Comparison of ENCODE assay signal across 8 cellular contexts in genomic region chr5:98772415-98773213, GRCh38. TPM values are rescaled to one million over a fixed set of nuclear protein-coding genes. Genes with fewer than 3 reads are reported as not detected.
DNase-seq lines count a peak whose midpoint lies in the region; ATAC-seq and TF ChIP-seq lines count a peak whose summit lies in the region.

No MANE protein-coding gene starts in this region.

- H3K27ac ChIP-seq in heart left ventricle (peak overlapping the region; percentile 40 to 97 (median 90)), ovary (peak overlapping the region; percentile 42 to 94)

- TF ChIP-seq EP300 in ovary (IDR thresholded peaks at IDR 0.05), result no peak

- TF ChIP-seq POLR2A in heart left ventricle (IDR thresholded peaks at IDR 0.05), result no peak
- no peak for TF ChIP-seq POLR2A in ovary (IDR thresholded peaks at IDR 0.05)

- H3K9me3 ChIP-seq in heart left ventricle, result no peaks in the 10 kb centered on the region
- no peaks in the 10 kb centered on the region for H3K9me3 ChIP-seq in ovary

- peaks cover 48% of the 10 kb centered on the region for H3K27me3 Mint-ChIP-seq in activated naive CD8-positive, alpha-beta T cell treated with anti-CD3 and anti-CD28 coated beads, Interleukin-2, amount 10 ng/mL, durations not matched to agents 7 days and 5 days

- H3K9me3 Mint-ChIP-seq in activated naive CD8-positive, alpha-beta T cell treated with anti-CD3 and anti-CD28 coated beads, Interleukin-2, amount 10 ng/mL, durations not matched to agents 7 days and 5 days, result no peaks in the 10 kb centered on the region

- H3K4me1 ChIP-seq in heart left ventricle (peaks cover 3 to 75% (median 32%) of the 10 kb centered on the region in 12 donors), ovary (ENCODE audit: insufficient read depth) (peaks cover 6% of the 10 kb centered on the region)

- peak overlapping the region; percentile 90 for H3K4me3 Mint-ChIP-seq in activated naive CD8-positive, alpha-beta T cell treated with anti-CD3 and anti-CD28 coated beads, Interleukin-2, amount 10 ng/mL, durations not matched to agents 7 days and 5 days

- WGBS in heart left ventricle, 4 donors, result 5 to 9% (median 8%) methylated on average over 32 to 34 of the region's 34 CpGs
- WGBS in ovary, 3 donors, result 8 to 11% (median 10%) methylated on average over 34 of the region's 34 CpGs

- DNase-seq in activated gamma-delta T cell treated with Interleukin-2 at 50 U/mL for 16 hours, result peak; percentile 21
- no peak for DNase-seq in activated gamma-delta T cell (lab: John Stamatoyannopoulos, UW)
- peak; percentile 85 for DNase-seq in RPMI7951 (ENCODE audit: low read depth)
- no peak for DNase-seq in activated naive CD8-positive, alpha-beta T cell treated with anti-CD3 and anti-CD28 coated beads, Interleukin-2, amount 10 ng/mL, durations not matched to agents 7 days and 5 days
- DNase-seq in heart left ventricle, result peak; percentile 67 to 87 (median 82)
- DNase-seq in ovary, result peak; percentile 71 to 80 (median 76)

- peak overlapping the region; percentile 78 for H3K27ac Mint-ChIP-seq in activated naive CD8-positive, alpha-beta T cell treated with anti-CD3 and anti-CD28 coated beads, Interleukin-2, amount 10 ng/mL, durations not matched to agents 7 days and 5 days

- POLR2A ChIA-PET in activated naive CD8-positive, alpha-beta T cell treated with anti-CD3 and anti-CD28 coated beads, Interleukin-2, amount 10 ng/mL, durations not matched to agents 7 days and 5 days (lab: Charles Lee), result no interaction called here

- ATAC-seq in HG03575 (IDR thresholded peaks at IDR 0.05; ENCODE audit: extremely low read depth, insufficient number of reproducible peaks, low FRiP score, unreplicated experiment) (peak; percentile 2), heart left ventricle (peak; percentile 49 to 65 (median 54)), GM19463 (IDR thresholded peaks at IDR 0.05; ENCODE audit: unreplicated experiment) (no peak)
- peak; percentile 17 for ATAC-seq in activated naive CD8-positive, alpha-beta T cell treated with anti-CD3 and anti-CD28 coated beads, Interleukin-2, amount 10 ng/mL, durations not matched to agents 7 days and 5 days (ENCODE audit: low read depth)

- H3K4me1 Mint-ChIP-seq in activated naive CD8-positive, alpha-beta T cell treated with anti-CD3 and anti-CD28 coated beads, Interleukin-2, amount 10 ng/mL, durations not matched to agents 7 days and 5 days, result peaks cover 41% of the 10 kb centered on the region

- H3K36me3 ChIP-seq in heart left ventricle, result no peaks in the 10 kb centered on the region
- no peaks in the 10 kb centered on the region for H3K36me3 ChIP-seq in ovary

- H3K4me3 ChIP-seq in heart left ventricle (peak overlapping the region; percentile 80 to 94 (median 88)), ovary (peak overlapping the region; percentile 90)

- intact Hi-C loops in heart left ventricle (cut with DNase I), result loop anchor here in 5 of 10 donors (5.0 to 10.0 kb wide), 6 partner anchors 155 to 1590 kb away; partner anchors contain the start of genes CHD1 (in 1 of the 5) and RIOK2 (in 1 of the 5)
- intact Hi-C loops in ovary (cut with DNase I), result loop anchor here in 2 of 4 donors (2.0 to 5.0 kb wide), 2 partner anchors 155 to 156 kb away; partner anchors contain the start of gene CHD1 (in 2 of the 2)

- peaks cover 0 to 61% (median 0%) of the 10 kb centered on the region in 9 donors for H3K27me3 ChIP-seq in heart left ventricle
- H3K27me3 ChIP-seq in ovary, result no peaks in the 10 kb centered on the region

- TF ChIP-seq CTCF in heart left ventricle (IDR thresholded peaks at IDR 0.05) (no peak), ovary (IDR thresholded peaks at IDR 0.05) (no peak)

- no peaks in the 10 kb centered on the region for H3K36me3 Mint-ChIP-seq in activated naive CD8-positive, alpha-beta T cell treated with anti-CD3 and anti-CD28 coated beads, Interleukin-2, amount 10 ng/mL, durations not matched to agents 7 days and 5 days

RNA-seq across cellular contexts. Expression of gene RGMB, which starts 0.8 kb away (rescaled TPM):
- 10.0 and 12.4 TPM in 2 replicates for total RNA-seq in RPMI7951 (2014; rRNA removed; shearing (Covaris generic))
- total RNA-seq in activated naive CD8-positive, alpha-beta T cell treated with anti-CD3 and anti-CD28 coated beads, Interleukin-2, amount 10 ng/mL, durations not matched to agents 7 days and 5 days, result 1 to 10 TPM; 4.6 to 4.9 TPM
- 10 to 100 TPM; 11.0 to 42.2 (median 17.0) TPM for total RNA-seq in heart left ventricle
- 1 to 10 TPM; 2.0 to 9.3 TPM for polyA plus RNA-seq in heart left ventricle
- 10 to 100 TPM; 17.3 to 40.3 (median 26.4) TPM for total RNA-seq in ovary
- polyA plus RNA-seq in ovary, result 10 to 100 TPM; 14.5 to 28.3 TPM

Comparison
In these comparisons a context has a peak if more than half of its experiments do, and no peak if none do; other contexts are left out.
1. DNase-seq: peak in activated gamma-delta T cell treated with Interleukin-2 at 50 U/mL for 16 hours (single experiment), RPMI7951 (single experiment), heart left ventricle (5 of 5) and ovary (5 of 5); none in activated gamma-delta T cell (single experiment) and activated naive CD8-positive, alpha-beta T cell treated with anti-CD3 and anti-CD28 coated beads, Interleukin-2, amount 10 ng/mL, durations not matched to agents 7 days and 5 days (single experiment).